Comparison of ENCODE assay signal across 8 cellular contexts in the genomic region with DNA sequence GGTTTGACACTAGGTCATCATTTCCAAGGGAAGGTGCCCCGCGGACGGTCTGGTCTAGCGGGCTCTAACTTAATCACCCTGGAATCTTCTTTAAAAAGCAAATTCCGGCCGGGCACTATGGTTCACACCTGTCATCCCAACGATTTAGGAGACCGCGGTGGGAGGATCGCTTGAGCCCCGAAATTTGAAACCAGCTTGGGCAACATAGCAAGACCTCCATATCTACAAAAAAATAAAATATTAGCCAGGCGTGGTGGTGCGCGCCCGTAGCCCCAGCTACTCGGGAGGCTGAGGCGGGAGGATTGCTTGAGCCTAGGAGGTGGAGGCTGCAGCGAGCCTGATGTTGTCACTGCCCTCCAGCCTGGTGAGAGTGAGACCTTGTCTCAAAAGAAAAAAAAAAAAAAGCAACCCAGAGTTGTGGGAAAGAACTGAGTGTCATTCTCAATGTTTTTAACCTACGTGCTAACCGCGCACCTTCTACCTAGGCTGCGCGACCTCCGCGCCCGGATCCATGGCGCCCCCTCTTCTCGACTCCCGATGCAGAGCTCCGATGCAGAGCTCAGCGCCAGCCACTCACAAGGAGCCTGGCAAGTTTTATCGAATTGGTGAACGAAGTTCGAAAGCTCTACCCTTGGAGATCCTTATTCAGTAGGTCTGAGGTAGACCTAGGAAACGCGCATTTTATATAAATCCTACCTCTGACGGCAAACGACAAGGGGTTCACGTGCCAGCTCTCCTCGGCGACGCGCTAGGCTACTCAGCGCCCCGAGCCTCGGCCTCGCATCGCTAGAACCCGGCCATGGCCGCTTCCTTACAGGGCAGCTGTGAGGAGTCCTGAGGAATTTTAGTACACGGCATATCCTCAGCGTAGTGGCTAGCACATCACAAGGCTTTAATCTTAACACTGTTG. TPM values are rescaled to one million over a fixed set of nuclear protein-coding genes. Genes with fewer than 3 reads are reported as not detected.
DNase-seq lines count a peak whose midpoint lies in the region; ATAC-seq and TF ChIP-seq lines count a peak whose summit lies in the region.

No MANE protein-coding gene starts in this region.

- peak overlapping the region; percentile 19 for H3K27ac ChIP-seq in KOPT-K1 (ENCODE audit: low read depth, low read length, poor library complexity, severe bottlenecking)

- H3K36me3 ChIP-seq in KOPT-K1 (ENCODE audit: insufficient read depth, low read length): peaks cover 11% of the 10 kb centered on the region; the same call in 1 of the 2 replicates

- no peak for TF ChIP-seq CTCF in astrocyte of the cerebellum (IDR thresholded peaks at IDR 0.05; ENCODE audit: low read depth, low read length, missing control alignments)

- H3K4me3 ChIP-seq in astrocyte of the cerebellum (ENCODE audit: low read depth, low read length): peak overlapping the region; percentile 75

- DNase-seq in astrocyte of the cerebellum (ENCODE audit: low read depth) (peak; percentile 22), iPS-NIHi7 (ENCODE audit: extremely low spot score) (peak; percentile 61), HT-29 (ENCODE audit: low spot score) (no peak), OCI-M2 (lab: John Stamatoyannopoulos, UW; ENCODE audit: unreplicated experiment) (no peak)
- DNase-seq in stimulated activated CD8-positive, alpha-beta memory T cell treated with anti-CD3 and anti-CD28 coated beads, Interleukin-4, amount 100 ng/mL, for 48 hours: peak; percentile 43

- peaks cover 10% of the 10 kb centered on the region for H3K9me3 ChIP-seq in KOPT-K1 (ENCODE audit: insufficient read depth, low read length, poor library complexity, severe bottlenecking)

- peak; percentile 30 for ATAC-seq in GM18499 (IDR thresholded peaks at IDR 0.05; ENCODE audit: insufficient read depth, unreplicated experiment)
- ATAC-seq in GM21825 (IDR thresholded peaks at IDR 0.05; ENCODE audit: unreplicated experiment): peak; percentile 29

- in situ Hi-C loops in astrocyte of the cerebellum (cut with HindIII; ENCODE audit: low sequenced_read_pairs): no loop called here

RNA-seq across cellular contexts. Expression of gene TWSG1, which starts 0.9 kb away (rescaled TPM):
- 15.9 and 20.1 TPM in 2 replicates for total RNA-seq in HT-29 (2014; rRNA removed; shearing (Covaris generic))

Comparison
In these comparisons a context has a peak if more than half of its experiments do, and no peak if none do; other contexts are left out.
1. DNase-seq: peak in astrocyte of the cerebellum (single experiment), iPS-NIHi7 (single experiment) and stimulated activated CD8-positive, alpha-beta memory T cell treated with anti-CD3 and anti-CD28 coated beads, Interleukin-4, amount 100 ng/mL, for 48 hours (single experiment); none in HT-29 (single experiment) and OCI-M2 (single experiment).